1 cellular context compared by ENCODE assay signal in genomic region chr14:60653388-60653690, GRCh38.
TF ChIP-seq lines count a peak whose summit lies in the region.

No MANE protein-coding gene starts in this region.

TF ChIP-seq in HepG2, 621 proteins besides CTCF, POLR2A, EP300 and RAD21:
- TF ChIP-seq ZNF83 (CRISPR knock-in tag; IDR thresholded peaks at IDR 0.05; ENCODE audit: borderline replicate concordance) (no peak), SIX1 (CRISPR knock-in tag; IDR thresholded peaks at IDR 0.05; ENCODE audit: borderline replicate concordance) (no peak), LCORL (IDR thresholded peaks at IDR 0.05) (no peak), LCORL (CRISPR knock-in tag; IDR thresholded peaks at IDR 0.05) (no peak), MZF1 (CRISPR knock-in tag; IDR thresholded peaks at IDR 0.05; ENCODE audit: borderline replicate concordance) (no peak), BORCS8-MEF2B (CRISPR knock-in tag; IDR thresholded peaks at IDR 0.05) (no peak), ZNF557 (CRISPR knock-in tag; IDR thresholded peaks at IDR 0.05) (no peak), ZBTB10 (CRISPR knock-in tag; IDR thresholded peaks at IDR 0.05; ENCODE audit: borderline replicate concordance) (no peak)
- TF ChIP-seq, protein P1, sequence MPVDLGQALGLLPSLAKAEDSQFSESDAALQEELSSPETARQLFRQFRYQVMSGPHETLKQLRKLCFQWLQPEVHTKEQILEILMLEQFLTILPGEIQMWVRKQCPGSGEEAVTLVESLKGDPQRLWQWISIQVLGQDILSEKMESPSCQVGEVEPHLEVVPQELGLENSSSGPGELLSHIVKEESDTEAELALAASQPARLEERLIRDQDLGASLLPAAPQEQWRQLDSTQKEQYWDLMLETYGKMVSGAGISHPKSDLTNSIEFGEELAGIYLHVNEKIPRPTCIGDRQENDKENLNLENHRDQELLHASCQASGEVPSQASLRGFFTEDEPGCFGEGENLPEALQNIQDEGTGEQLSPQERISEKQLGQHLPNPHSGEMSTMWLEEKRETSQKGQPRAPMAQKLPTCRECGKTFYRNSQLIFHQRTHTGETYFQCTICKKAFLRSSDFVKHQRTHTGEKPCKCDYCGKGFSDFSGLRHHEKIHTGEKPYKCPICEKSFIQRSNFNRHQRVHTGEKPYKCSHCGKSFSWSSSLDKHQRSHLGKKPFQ (CRISPR knock-in tag; IDR thresholded peaks at IDR 0.05; ENCODE audit: insufficient replicate concordance): no peak
